In the genomic region with DNA sequence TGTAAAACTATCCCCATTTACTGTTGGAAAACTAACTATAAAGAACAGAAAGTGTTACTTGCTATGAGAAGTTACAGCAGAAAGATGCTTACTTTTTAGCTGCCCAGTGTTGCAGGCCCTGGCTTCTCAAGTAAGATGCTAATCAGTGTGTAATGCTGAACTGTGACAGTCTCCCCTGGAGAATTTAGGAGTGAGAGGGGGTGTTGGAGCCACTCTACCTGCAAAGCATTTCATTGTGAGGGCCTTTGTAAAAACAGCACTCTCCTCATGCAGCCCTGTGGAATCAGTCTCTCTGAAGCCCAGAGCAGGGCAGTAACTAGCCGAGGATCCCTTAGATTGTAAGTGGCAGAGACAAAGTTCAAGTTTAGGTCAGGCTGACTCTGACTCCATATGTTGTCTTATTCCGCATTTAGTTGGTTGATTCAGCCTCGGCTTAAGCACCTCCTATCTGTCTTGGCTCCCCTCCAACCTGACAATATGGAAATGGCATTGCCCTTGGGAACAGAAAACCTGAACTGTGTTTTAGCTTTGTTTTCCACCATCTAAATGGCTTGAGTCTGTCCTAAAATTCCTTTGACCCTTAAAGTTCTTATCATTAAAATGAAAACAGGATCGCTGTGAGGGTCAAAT, we compare ENCODE assay signal across 8 cellular contexts.
DNase-seq lines count a peak whose midpoint lies in the region; ATAC-seq and TF ChIP-seq lines count a peak whose summit lies in the region.

No MANE protein-coding gene starts in this region.

- POLR2A ChIA-PET in OCI-LY7 (lab: Charles Lee), result no interaction called here

- H3K9me3 Mint-ChIP-seq in nephron, result peaks cover 6% of the 10 kb centered on the region
- H3K9me3 Mint-ChIP-seq in stimulated activated memory B cell treated with anti-CD40 and anti-IgM and Interleukin-4, amounts not matched to agents 10 μg/mL and 1 μg/mL and 100 μg/mL, for 72 hours, result peaks cover 3% of the 10 kb centered on the region

- no peaks in the 10 kb centered on the region for H3K79me2 ChIP-seq in OCI-LY7 (ENCODE audit: insufficient read depth, low read depth, low read length)

- peaks cover 30% of the 10 kb centered on the region for H3K4me1 ChIP-seq in OCI-LY7 (ENCODE audit: insufficient read depth, low read length, poor library complexity, severe bottlenecking)

- intact Hi-C loops in OCI-LY7 (cut with micrococcal nuclease; ENCODE audit: unreplicated experiment), result loop anchor here (1.0 kb wide), 1 partner anchor 268 kb away; no protein-coding TSS in a partner anchor

- H3K36me3 ChIP-seq in OCI-LY7 (ENCODE audit: insufficient read depth, low read length), result no peaks in the 10 kb centered on the region

- ATAC-seq in stimulated activated memory B cell treated with anti-CD40 and anti-IgM and Interleukin-4, amounts not matched to agents 10 μg/mL and 1 μg/mL and 100 μg/mL, for 72 hours, result no peak
- no peak for ATAC-seq in HG03139 (IDR thresholded peaks at IDR 0.05; ENCODE audit: unreplicated experiment)

- H3K4me3 ChIP-seq in OCI-LY7 (ENCODE audit: low read depth, low read length, poor library complexity, severe bottlenecking), result no peak overlapping the region
- no peak overlapping the region for H3K4me3 ChIP-seq in coronary artery

- peak overlapping the region; percentile 12 to 59 (median 55) for H3K27ac Mint-ChIP-seq in nephron
- no peak overlapping the region for H3K27ac Mint-ChIP-seq in stimulated activated memory B cell treated with anti-CD40 and anti-IgM and Interleukin-4, amounts not matched to agents 10 μg/mL and 1 μg/mL and 100 μg/mL, for 72 hours

- peak overlapping the region; percentile 33; the same call in 1 of the 2 replicates for H3K4me2 ChIP-seq in OCI-LY7 (ENCODE audit: low read length)

- no TSS peak for BruUV-seq in OCI-LY7 (replicated peaks; lab: Mats Ljungman, UMichigan)

- H2AFZ ChIP-seq in OCI-LY7 (ENCODE audit: low read length), result peak overlapping the region; percentile 59; the same call in 1 of the 2 replicates

- no peaks in the 10 kb centered on the region for H3K36me3 Mint-ChIP-seq in nephron (ENCODE audit: low read depth)
- no peaks in the 10 kb centered on the region for H3K36me3 Mint-ChIP-seq in stimulated activated memory B cell treated with anti-CD40 and anti-IgM and Interleukin-4, amounts not matched to agents 10 μg/mL and 1 μg/mL and 100 μg/mL, for 72 hours

- no peaks in the 10 kb centered on the region for H3K27me3 Mint-ChIP-seq in nephron (ENCODE audit: low read depth)
- H3K27me3 Mint-ChIP-seq in stimulated activated memory B cell treated with anti-CD40 and anti-IgM and Interleukin-4, amounts not matched to agents 10 μg/mL and 1 μg/mL and 100 μg/mL, for 72 hours, result no peaks in the 10 kb centered on the region

- H3K9me2 ChIP-seq in OCI-LY7 (ENCODE audit: insufficient read depth, low read length), result no peaks in the 10 kb centered on the region

- TF ChIP-seq CTCF in OCI-LY7 (conservative IDR thresholded peaks at IDR 0.05; ENCODE audit: low read length) (no peak), coronary artery (IDR thresholded peaks at IDR 0.05) (no peak), nephron (IDR thresholded peaks at IDR 0.05; ENCODE audit: unreplicated experiment in 3 of 3) (no peak)

- peaks cover 27% of the 10 kb centered on the region for H3K4me1 Mint-ChIP-seq in nephron
- H3K4me1 Mint-ChIP-seq in stimulated activated memory B cell treated with anti-CD40 and anti-IgM and Interleukin-4, amounts not matched to agents 10 μg/mL and 1 μg/mL and 100 μg/mL, for 72 hours, result peaks cover 17% of the 10 kb centered on the region

- no peak overlapping the region for H3K4me3 Mint-ChIP-seq in nephron
- H3K4me3 Mint-ChIP-seq in stimulated activated memory B cell treated with anti-CD40 and anti-IgM and Interleukin-4, amounts not matched to agents 10 μg/mL and 1 μg/mL and 100 μg/mL, for 72 hours, result no peak overlapping the region

- no peaks in the 10 kb centered on the region for H4K20me1 ChIP-seq in OCI-LY7 (ENCODE audit: insufficient read depth, low read length)

- CTCF ChIA-PET in OCI-LY7 (lab: Charles Lee; ENCODE audit: unreplicated experiment), result interaction anchor here (2.0 kb wide), 1 partner anchor 375 kb away, joined by 7 read pairs; no protein-coding TSS in a partner anchor

- no peak overlapping the region for H3K27ac ChIP-seq in OCI-LY7 (ENCODE audit: low read depth, low read length, poor library complexity, severe bottlenecking)
- H3K27ac ChIP-seq in coronary artery, result no peak overlapping the region

- DNase-seq in NCI-H345 (lab: John Stamatoyannopoulos, UW) (peak; percentile 20), NCI-H345 treated with DMSO at 0.1 percent for 48 hours (lab: John Stamatoyannopoulos, UW; ENCODE audit: unreplicated experiment) (no peak), OCI-LY7 (ENCODE audit: low spot score) (no peak), coronary artery (ENCODE audit: low spot score) (peak; percentile 38), NCI-H187 treated with DMSO at 0.1 percent for 48 hours (lab: John Stamatoyannopoulos, UW) (no peak)

- H3K9me3 ChIP-seq in OCI-LY7 (ENCODE audit: low read length), result peaks cover 10% of the 10 kb centered on the region; the same call in 1 of the 2 replicates

Comparison
In these comparisons a context has a peak if more than half of its experiments do, and no peak if none do; other contexts are left out.
1. DNase-seq: peak in NCI-H345 (single experiment) and coronary artery (single experiment); none in NCI-H345 treated with DMSO at 0.1 percent for 48 hours (single experiment), OCI-LY7 (single experiment) and NCI-H187 treated with DMSO at 0.1 percent for 48 hours (single experiment).